In genomic region chr9:17291766-17292165, GRCh38 we compare ENCODE assay signal across 22 cellular contexts.
A peak's percentile ranks its signal among the peaks of the same experiment; 100 is the strongest.
DNase-seq lines count a peak whose midpoint lies in the region; ATAC-seq, FAIRE-seq and TF ChIP-seq lines count a peak whose summit lies in the region.
"Had no signal": no experiment of that assay in that cellular context is flagged by ENCODE, and none has a peak within 500 bp of the region (broad histone marks: within the 10 kb centered on the region; RNA-seq: fewer than 3 reads in every experiment).

No MANE protein-coding gene starts in this region.

- peaks cover 19% of the 10 kb centered on the region for H3K9me3 Mint-ChIP-seq in WTC11

- BruUV-seq in endothelial cell of umbilical vein (replicated peaks; lab: Mats Ljungman, UMichigan), result no TSS peak

- no peak for TF ChIP-seq POLR2A in endothelial cell of umbilical vein (IDR thresholded peaks at IDR 0.05; ENCODE audit: low read depth, low read length)

- H3K79me2 ChIP-seq in GM23248 (ENCODE audit: insufficient read depth) (no peaks in the 10 kb centered on the region), endothelial cell of umbilical vein (ENCODE audit: control insufficient read depth, insufficient read depth, low read length) (no peaks in the 10 kb centered on the region)

- dilution Hi-C loops in endothelial cell of umbilical vein (cut with MboI; ENCODE audit: extremely low pct_ligation_motif_present, low sequenced_read_pairs), result no loop called here

- WGBS in GM23248 (ENCODE audit: low coverage in 1 of 2, low lambda C conversion rate in 2 of 2, missing lambda C conversion rate in 2 of 2), 2 experiments, result 98 to 100% methylated on average over 2 of the region's 2 CpGs

- H3K4me1 Mint-ChIP-seq in WTC11, result peaks cover 20% of the 10 kb centered on the region
- H3K4me1 Mint-ChIP-seq: activated naive CD8-positive, alpha-beta T cell treated with anti-CD3 and anti-CD28 coated beads, Interleukin-2, amount 10 ng/mL, durations not matched to agents 7 days and 5 days had no signal

- in situ Hi-C loops in GM23248 (cut with MboI), result no loop called here

- no peak overlapping the region for H2AFZ ChIP-seq in GM23248
- H2AFZ ChIP-seq in endothelial cell of umbilical vein (ENCODE audit: low read depth, low read length), result no peak overlapping the region

- no peaks in the 10 kb centered on the region for H3K36me3 ChIP-seq in GM23248 (ENCODE audit: low read depth)
- H3K36me3 ChIP-seq in endothelial cell of umbilical vein (ENCODE audit: control insufficient read depth in 2 of 2, extremely low read depth in 1 of 2, insufficient read depth in 2 of 2, low read length in 2 of 2), result no peaks in the 10 kb centered on the region
- H3K36me3 ChIP-seq: cardiac muscle cell, lower lobe of right lung had no signal

- H3K27me3 ChIP-seq in GM23248 (replicated peaks; ENCODE audit: insufficient read depth) (no peaks in the 10 kb centered on the region), endothelial cell of umbilical vein (ENCODE audit: control insufficient read depth in 2 of 2, insufficient read depth in 2 of 2, low read length in 2 of 2) (no peaks in the 10 kb centered on the region)
- H3K27me3 ChIP-seq: cardiac muscle cell had no signal

- no peak overlapping the region for H3K27ac ChIP-seq in GM23248
- no peak overlapping the region for H3K27ac ChIP-seq in endothelial cell of umbilical vein (ENCODE audit: insufficient read depth, low read depth, low read length)
- H3K27ac ChIP-seq: cardiac muscle cell, lower lobe of right lung, RWPE1 had no signal

- no peak overlapping the region for H3K4me2 ChIP-seq in GM23248 (ENCODE audit: unreplicated experiment)
- no peak overlapping the region for H3K4me2 ChIP-seq in endothelial cell of umbilical vein (ENCODE audit: insufficient read depth, low read length)
- H3K4me2 ChIP-seq: SK-N-SH had no signal

- no peaks in the 10 kb centered on the region for H3K9me1 ChIP-seq in endothelial cell of umbilical vein (replicated peaks; ENCODE audit: control insufficient read depth, extremely low read depth, insufficient read depth, low read length)

- DNase-seq in GM23248 (peak; percentile 2), WTC11 (ENCODE audit: low spot score) (no peak), endothelial cell of umbilical vein (ENCODE audit: low read depth, low spot score) (no peak), renal cortical epithelial cell (ENCODE audit: low read depth) (peak; percentile 47), medulla oblongata (ENCODE audit: extremely low spot score) (no peak), NCI-H2107 (lab: John Stamatoyannopoulos, UW) (no peak)
- DNase-seq: activated CD4-positive, alpha-beta T cell treated with anti-CD3 and anti-CD28 coated beads, Interleukin-2, amount 50 U/mL, for 4 hours; activated CD8-positive, alpha-beta memory T cell treated with anti-CD3 and anti-CD28 coated beads, Interleukin-2, amount 50 U/mL, for 48 hours; activated naive CD8-positive, alpha-beta T cell treated with anti-CD3 and anti-CD28 coated beads, Interleukin-2, amount 10 ng/mL, durations not matched to agents 7 days and 5 days; CD4-positive, alpha-beta memory T cell; GDM1; lower lobe of right lung; NCI-H1417 treated with DMSO at 0.1 percent for 48 hours; NCI-H510A treated with DMSO at 0.1 percent for 48 hours; nucleus accumbens; SK-N-SH; stimulated activated CD4-positive, alpha-beta T cell treated with anti-CD3 and anti-CD28 coated beads, Interleukin-4, amount 100 ng/mL, for 1 hour; stimulated activated naive CD4-positive, alpha-beta T cell treated with Interleukin-2 at 50 U/mL for 16 hours had no signal

- TF ChIP-seq CTCF in WTC11 (IDR thresholded peaks at IDR 0.05), result no peak
- no peak for TF ChIP-seq CTCF in endothelial cell of umbilical vein (IDR thresholded peaks at IDR 0.05; ENCODE audit: extremely low read depth in 1 of 2, insufficient read depth in 1 of 2, low read depth in 1 of 2, low read length in 2 of 2)

- peak overlapping the region; percentile 18; the same call in 1 of the 2 replicates for H3K4me3 Mint-ChIP-seq in WTC11
- H3K4me3 Mint-ChIP-seq: activated naive CD8-positive, alpha-beta T cell treated with anti-CD3 and anti-CD28 coated beads, Interleukin-2, amount 10 ng/mL, durations not matched to agents 7 days and 5 days; dendritic cell treated with granulocyte-macrophage colony-stimulating factor and Interleukin-4, amounts not matched to agents 40 ng/mL and 50 ng/mL, for 4 days had no signal

- H4K20me1 ChIP-seq in GM23248 (ENCODE audit: insufficient read depth) (no peaks in the 10 kb centered on the region), endothelial cell of umbilical vein (replicated peaks; ENCODE audit: control insufficient read depth, extremely low read depth, insufficient read depth, low read length) (no peaks in the 10 kb centered on the region)

- ATAC-seq in WTC11 (no peak), GM19328 (IDR thresholded peaks at IDR 0.05; ENCODE audit: unreplicated experiment) (no peak)
- ATAC-seq: lower lobe of right lung had no signal

- H3K27me3 Mint-ChIP-seq in WTC11 (ENCODE audit: low read depth), result no peaks in the 10 kb centered on the region
- H3K27me3 Mint-ChIP-seq: activated naive CD8-positive, alpha-beta T cell treated with anti-CD3 and anti-CD28 coated beads, Interleukin-2, amount 10 ng/mL, durations not matched to agents 7 days and 5 days; CD4-positive, alpha-beta memory T cell; dendritic cell treated with granulocyte-macrophage colony-stimulating factor and Interleukin-4, amounts not matched to agents 40 ng/mL and 50 ng/mL, for 4 days had no signal

- H3F3A ChIP-seq in GM23248 (ENCODE audit: insufficient read depth), result no peaks in the 10 kb centered on the region

- POLR2A ChIA-PET in WTC11 (lab: Charles Lee), result no interaction called here
- POLR2A ChIA-PET in endothelial cell of umbilical vein (lab: Charles Lee), result no interaction called here

- no peaks in the 10 kb centered on the region for H3K9me2 ChIP-seq in GM23248 (ENCODE audit: insufficient read depth)
- H3K9me2 ChIP-seq: SK-N-SH had no signal

- CTCF ChIA-PET in WTC11 (lab: Charles Lee) (no interaction called here), endothelial cell of umbilical vein (lab: Charles Lee) (interaction anchor here (0.7 kb wide), 1 partner anchor 56 kb away, joined by 3 read pairs; no protein-coding TSS in a partner anchor)

- intact Hi-C loops in endothelial cell of umbilical vein (cut with micrococcal nuclease), result no loop called here

- H3K4me1 ChIP-seq in GM23248 (ENCODE audit: insufficient read depth), result no peaks in the 10 kb centered on the region
- H3K4me1 ChIP-seq in endothelial cell of umbilical vein (ENCODE audit: control insufficient read depth, extremely low read depth, insufficient read depth, low read length), result no peaks in the 10 kb centered on the region
- H3K4me1 ChIP-seq: lower lobe of right lung had no signal

- H3K27ac Mint-ChIP-seq in WTC11, result no peak overlapping the region
- H3K27ac Mint-ChIP-seq: activated naive CD8-positive, alpha-beta T cell treated with anti-CD3 and anti-CD28 coated beads, Interleukin-2, amount 10 ng/mL, durations not matched to agents 7 days and 5 days; CD4-positive, alpha-beta memory T cell; dendritic cell treated with granulocyte-macrophage colony-stimulating factor and Interleukin-4, amounts not matched to agents 40 ng/mL and 50 ng/mL, for 4 days had no signal

- H3K9me3 ChIP-seq in GM23248 (ENCODE audit: low read depth) (no peaks in the 10 kb centered on the region), endothelial cell of umbilical vein (replicated peaks; ENCODE audit: control insufficient read depth, insufficient read depth, low read length) (no peaks in the 10 kb centered on the region)
- H3K9me3 ChIP-seq: lower lobe of right lung, SK-N-SH had no signal

- H3K9ac ChIP-seq in GM23248, result no peak overlapping the region
- no peak overlapping the region for H3K9ac ChIP-seq in endothelial cell of umbilical vein (replicated peaks; ENCODE audit: extremely low read depth, insufficient read depth, low read length)
- H3K9ac ChIP-seq: SK-N-SH had no signal

- H3K36me3 Mint-ChIP-seq in WTC11, result peaks cover 28% of the 10 kb centered on the region
- H3K36me3 Mint-ChIP-seq: activated naive CD8-positive, alpha-beta T cell treated with anti-CD3 and anti-CD28 coated beads, Interleukin-2, amount 10 ng/mL, durations not matched to agents 7 days and 5 days had no signal

- peak; percentile 68 for FAIRE-seq in endothelial cell of umbilical vein (lab: Jason Lieb, UNC)

- H3K4me3 ChIP-seq in GM23248, result no peak overlapping the region
- H3K4me3 ChIP-seq in endothelial cell of umbilical vein (replicated peaks in 1 of 3; ENCODE audit: insufficient read depth in 1 of 3, low read depth in 1 of 3, low read length in 3 of 3), result no peak overlapping the region
- H3K4me3 ChIP-seq: cardiac muscle cell, lower lobe of right lung had no signal

TF ChIP-seq in WTC11, 78 proteins besides CTCF, POLR2A, EP300 and RAD21 (continues in another document):
- no peak for TF ChIP-seq RORB (CRISPR knock-in tag; IDR thresholded peaks at IDR 0.05)
- no peak for TF ChIP-seq USF1 (CRISPR knock-in tag; IDR thresholded peaks at IDR 0.05)

TF ChIP-seq in endothelial cell of umbilical vein, 7 proteins besides CTCF, POLR2A, EP300 and RAD21:
- TF ChIP-seq POLR2AphosphoS5 (IDR thresholded peaks at IDR 0.05; ENCODE audit: insufficient read depth, low read depth, low read length) (no peak), EZH2 (IDR thresholded peaks at IDR 0.05; ENCODE audit: borderline replicate concordance, low read depth, low read length, severe bottlenecking) (no peak), MYC (IDR thresholded peaks at IDR 0.05; ENCODE audit: low read depth, low read length) (no peak), GATA2 (IDR thresholded peaks at IDR 0.05; ENCODE audit: insufficient read depth, insufficient read length, low read depth, low read length) (no peak), JUN (IDR thresholded peaks at IDR 0.05; ENCODE audit: borderline replicate concordance, insufficient read depth, insufficient read length, low read depth) (no peak), MAX (IDR thresholded peaks at IDR 0.05; ENCODE audit: insufficient read depth, insufficient read length) (no peak), FOS (IDR thresholded peaks at IDR 0.05; ENCODE audit: borderline replicate concordance, insufficient read depth, low read length) (no peak)

Comparison
In these comparisons a context has a peak if more than half of its experiments do, and no peak if none do; other contexts are left out.
1. DNase-seq: peak in GM23248 (single experiment) and renal cortical epithelial cell (single experiment); none in WTC11 (single experiment), endothelial cell of umbilical vein (single experiment), medulla oblongata (single experiment) and NCI-H2107 (single experiment).